Comparison of ENCODE assay signal across 20 cellular contexts in genomic region chr14:67782090-67782489, GRCh38. TPM values are rescaled to one million over a fixed set of nuclear protein-coding genes. Genes with fewer than 3 reads are reported as not detected.
DNase-seq lines count a peak whose midpoint lies in the region; ATAC-seq and TF ChIP-seq lines count a peak whose summit lies in the region.
"Had no signal": no experiment of that assay in that cellular context is flagged by ENCODE, and none has a peak within 500 bp of the region (broad histone marks: within the 10 kb centered on the region; RNA-seq: fewer than 3 reads in every experiment).

No MANE protein-coding gene starts in this region.

- peaks cover 88 to 91% of the 10 kb centered on the region in 2 donors for H3K36me3 Mint-ChIP-seq in CD4-positive, alpha-beta memory T cell

- ATAC-seq in PC-3 = peak; percentile 80
- ATAC-seq in left colon = no peak
- ATAC-seq: GM12878 had no signal

- no peaks in the 10 kb centered on the region for H3K79me2 ChIP-seq in PC-3 (ENCODE audit: low read length)

- H3K36me3 ChIP-seq in PC-3 (ENCODE audit: low read depth, low read length) = peaks cover 60% of the 10 kb centered on the region
- H3K36me3 ChIP-seq in prostate gland = peaks cover 3 to 7% of the 10 kb centered on the region in 2 donors
- H3K36me3 ChIP-seq in CD4-positive, alpha-beta memory T cell (ENCODE audit: insufficient read depth, low read length) = peaks cover 81% of the 10 kb centered on the region

- H2AFZ ChIP-seq in PC-3 (ENCODE audit: low read length) = no peak overlapping the region
- H2AFZ ChIP-seq: GM23248 had no signal

- TF ChIP-seq POLR2A in prostate gland (IDR thresholded peaks at IDR 0.05) = no peak

- H3K9me3 ChIP-seq in PC-3 (ENCODE audit: low read length) (no peaks in the 10 kb centered on the region), prostate gland (no peaks in the 10 kb centered on the region)
- H3K9me3 ChIP-seq in CD4-positive, alpha-beta memory T cell (ENCODE audit: control insufficient read depth in 1 of 2, low read length in 2 of 2) = no peaks in the 10 kb centered on the region
- H3K9me3 ChIP-seq: BLaER1 had no signal

- no peaks in the 10 kb centered on the region for H3F3A ChIP-seq in PC-3 (ENCODE audit: low read length, unreplicated experiment)

- H3K9me2 ChIP-seq in PC-3 (replicated peaks; ENCODE audit: low read length) = no peaks in the 10 kb centered on the region

- TF ChIP-seq CTCF in PC-3 (conservative IDR thresholded peaks at IDR 0.05; ENCODE audit: low read depth, low read length) (no peak), fibroblast of villous mesenchyme (IDR thresholded peaks at IDR 0.05; ENCODE audit: insufficient read depth, low read depth, low read length) (no peak), prostate gland (IDR thresholded peaks at IDR 0.05) (no peak)

- CTCF ChIA-PET in PC-3 (lab: Charles Lee) = no interaction called here
- CTCF ChIA-PET in CD4-positive, alpha-beta memory T cell (lab: Charles Lee; ENCODE audit: partially characterized antibody) = no interaction called here

- no peaks in the 10 kb centered on the region for H3K27me3 Mint-ChIP-seq in CD4-positive, alpha-beta memory T cell
- H3K27me3 Mint-ChIP-seq: B cell; CD4-positive, CD25-positive, alpha-beta regulatory T cell had no signal

- peak overlapping the region in 2 of 7 donors; percentile 9 to 79 for H3K27ac Mint-ChIP-seq in CD4-positive, alpha-beta memory T cell
- H3K27ac Mint-ChIP-seq: B cell had no signal

- BruUV-seq in PC-3 (replicated peaks; lab: Mats Ljungman, UMichigan) = no TSS peak

- no peak overlapping the region for H3K9ac ChIP-seq in PC-3 (ENCODE audit: low read length)
- H3K9ac ChIP-seq: BLaER1, GM23248 had no signal

- H3K4me2 ChIP-seq in PC-3 (ENCODE audit: low read length) = no peak overlapping the region
- H3K4me2 ChIP-seq: BLaER1 had no signal

- H3K4me1 ChIP-seq in PC-3 (ENCODE audit: insufficient read depth, low read length) (no peaks in the 10 kb centered on the region), prostate gland (replicated peaks) (peaks cover 2% of the 10 kb centered on the region)
- no peaks in the 10 kb centered on the region for H3K4me1 ChIP-seq in CD4-positive, alpha-beta memory T cell (ENCODE audit: insufficient read depth, low read length)
- H3K4me1 ChIP-seq: BLaER1 had no signal

- POLR2A ChIA-PET in PC-3 (lab: Charles Lee; ENCODE audit: unreplicated experiment) = interaction anchor here (0.6 kb wide), 1 partner anchor 22 kb away, joined by 4 read pairs; no protein-coding TSS in a partner anchor
- POLR2A ChIA-PET in CD4-positive, alpha-beta memory T cell (lab: Charles Lee; ENCODE audit: partially characterized antibody) = no interaction called here

- peaks cover 0 to 1% (median under 1%) of the 10 kb centered on the region in 4 donors for H3K4me1 Mint-ChIP-seq in CD4-positive, alpha-beta memory T cell
- H3K4me1 Mint-ChIP-seq: B cell; CD8-positive, alpha-beta memory T cell had no signal

- intact Hi-C loops in PC-3 (cut with micrococcal nuclease) (no loop called here), prostate gland (cut with DNase I) (no loop called here), left colon (cut with DNase I, micrococcal nuclease) (no loop called here)
- intact Hi-C loops in CD4-positive, alpha-beta memory T cell (cut with micrococcal nuclease) = no loop called here

- WGBS in prostate gland = 37% methylated on average over 3 of the region's 3 CpGs

- H3K27me3 ChIP-seq in PC-3 (ENCODE audit: low read length) (no peaks in the 10 kb centered on the region), prostate gland (replicated peaks; ENCODE audit: insufficient read depth) (no peaks in the 10 kb centered on the region)
- H3K27me3 ChIP-seq in CD4-positive, alpha-beta memory T cell (ENCODE audit: insufficient read depth, low read length) = no peaks in the 10 kb centered on the region
- H3K27me3 ChIP-seq: BLaER1 had no signal

- H3K9me3 Mint-ChIP-seq in CD4-positive, alpha-beta memory T cell = no peaks in the 10 kb centered on the region
- H3K9me3 Mint-ChIP-seq: CD4-positive, CD25-positive, alpha-beta regulatory T cell; CD8-positive, alpha-beta memory T cell had no signal

- no peak overlapping the region for H3K27ac ChIP-seq in PC-3 (ENCODE audit: low read length)
- peak overlapping the region in 1 of 2 donors; percentile 63 for H3K27ac ChIP-seq in prostate gland
- H3K27ac ChIP-seq in CD4-positive, alpha-beta memory T cell (ENCODE audit: low read depth, low read length) = no peak overlapping the region
- H3K27ac ChIP-seq: 22Rv1, BLaER1, C4-2B, GM23248 had no signal

- DNase-seq in PC-3 (no peak), fibroblast of villous mesenchyme (ENCODE audit: low read depth) (peak; percentile 7), prostate gland (ENCODE audit: low spot score) (peak; percentile 59), left colon (no peak), retina (no peak)
- DNase-seq in CD4-positive, alpha-beta memory T cell = no peak
- DNase-seq: CD4-positive, CD25-positive, alpha-beta regulatory T cell; CD8-positive, alpha-beta memory T cell; DMS 273 treated with DMSO at 0.1 percent for 48 hours; DMS79; EL; GDM1; GM23248; H7; HCEC 1CT had no signal

- no peak overlapping the region for H3K4me3 ChIP-seq in PC-3 (ENCODE audit: low read length)
- no peak overlapping the region for H3K4me3 ChIP-seq in fibroblast of villous mesenchyme (ENCODE audit: low read depth, low read length)
- no peak overlapping the region for H3K4me3 ChIP-seq in prostate gland
- H3K4me3 ChIP-seq in CD4-positive, alpha-beta memory T cell (ENCODE audit: low read length in 2 of 2) = no peak overlapping the region
- H3K4me3 ChIP-seq: BLaER1, GM12878, GM23248 had no signal

- no peaks in the 10 kb centered on the region for H4K20me1 ChIP-seq in PC-3 (ENCODE audit: low read length)
- H4K20me1 ChIP-seq: BLaER1 had no signal

- H3K4me3 Mint-ChIP-seq in CD4-positive, alpha-beta memory T cell = no peak overlapping the region
- H3K4me3 Mint-ChIP-seq: B cell; CD4-positive, CD25-positive, alpha-beta regulatory T cell; CD8-positive, alpha-beta memory T cell had no signal

RNA-seq across cellular contexts. Expression of gene ZFYVE26, which starts 34.3 kb away (rescaled TPM):
- total RNA-seq in PC-3 (2014; rRNA removed) (20.0 and 21.1 TPM in 2 replicates), fibroblast of villous mesenchyme (26.4 and 27.6 TPM in 2 replicates), prostate gland (10 to 100 TPM; 12.2 to 33.7 TPM), left colon (10 to 100 TPM; 19.9 to 20.7 TPM)
- total RNA-seq in CD4-positive, alpha-beta memory T cell = 10 to 100 TPM; 35.2 to 38.1 TPM
- 1 to 10 TPM in 1 of 2 donors, under 1 TPM in 1; 0.95 to 4.2 TPM for polyA plus RNA-seq in CD4-positive, alpha-beta memory T cell

RNA-seq across cellular contexts. Expression of gene RAD51B, which starts 37.5 kb away (rescaled TPM):
- total RNA-seq in PC-3 (2014; rRNA removed) (8.6 and 10.8 TPM in 2 replicates), fibroblast of villous mesenchyme (13.9 and 22.0 TPM in 2 replicates), prostate gland (10 to 100 TPM; 14.9 to 35.8 TPM), left colon (10 to 100 TPM; 13.7 to 16.8 TPM)
- total RNA-seq in CD4-positive, alpha-beta memory T cell = 10 to 100 TPM; 27.1 to 35.6 TPM
- 10 to 100 TPM; 22.0 to 35.7 TPM for polyA plus RNA-seq in CD4-positive, alpha-beta memory T cell

Comparison
In these comparisons a context has a peak if more than half of its experiments do, and no peak if none do; other contexts are left out.
1. DNase-seq: peak in fibroblast of villous mesenchyme (single experiment) and prostate gland (single experiment); none in PC-3 (single experiment), left colon (0 of 2), retina (single experiment) and CD4-positive, alpha-beta memory T cell (0 of 5).